8 cellular contexts compared by ENCODE assay signal in the genomic region with DNA sequence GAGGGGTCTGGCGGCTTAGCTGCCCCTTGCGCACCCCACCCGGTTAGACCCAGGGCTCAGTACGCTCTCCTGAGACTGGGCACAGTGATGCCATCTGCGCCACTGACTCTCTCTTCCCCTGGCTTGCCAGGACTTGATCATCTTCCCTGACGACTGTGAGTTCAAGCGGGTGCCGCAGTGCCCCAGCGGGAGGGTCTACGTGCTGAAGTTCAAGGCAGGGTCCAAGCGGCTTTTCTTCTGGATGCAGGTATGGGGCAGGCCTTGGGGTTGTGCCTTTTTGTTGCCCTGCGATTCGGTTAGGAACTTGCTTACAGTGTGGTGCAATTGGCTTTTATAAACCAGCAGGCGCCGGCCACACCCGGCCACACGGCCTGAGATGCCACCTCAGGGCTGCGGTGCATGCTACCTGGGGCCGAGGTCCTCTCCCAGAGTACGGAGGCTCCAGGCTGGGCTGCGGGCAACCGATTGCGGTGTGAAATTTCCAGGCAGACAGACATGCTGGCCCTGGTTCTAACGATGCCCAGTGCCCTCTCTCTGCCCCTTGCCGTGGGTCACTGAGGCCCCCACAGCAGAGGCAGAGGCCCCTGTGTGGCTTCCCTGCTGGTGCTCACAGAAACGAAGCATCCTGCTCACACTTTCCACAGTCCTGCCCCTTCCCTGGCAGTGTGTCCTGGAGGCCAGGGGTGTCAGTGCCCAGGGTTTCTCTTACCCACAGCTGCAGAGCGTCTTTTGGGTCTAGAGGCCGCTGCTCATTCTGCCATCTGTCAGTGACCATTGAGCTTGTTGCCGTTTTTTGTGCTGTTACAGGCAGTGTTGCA. TPM values are rescaled to one million over a fixed set of nuclear protein-coding genes. Genes with fewer than 3 reads are reported as not detected.
DNase-seq lines count a peak whose midpoint lies in the region; ATAC-seq and TF ChIP-seq lines count a peak whose summit lies in the region.

No MANE protein-coding gene starts in this region.

- no peak overlapping the region for H3K9ac ChIP-seq in fibroblast of lung (ENCODE audit: insufficient read depth, low read length)

- no peak for ATAC-seq in psoas muscle
- ATAC-seq in GM18873 (IDR thresholded peaks at IDR 0.05; ENCODE audit: low FRiP score, unreplicated experiment), result no peak
- ATAC-seq in GM19455 (IDR thresholded peaks at IDR 0.05; ENCODE audit: unreplicated experiment), result no peak

- intact Hi-C loops in psoas muscle (cut with DNase I), result loop anchor here (5.0 to 10.0 kb wide), 3 partner anchors 48 to 190 kb away; no protein-coding TSS in a partner anchor

- no peak overlapping the region for H3K27ac ChIP-seq in SJCRH30
- H3K27ac ChIP-seq in fibroblast of lung (ENCODE audit: insufficient read depth, low read length), result peak overlapping the region; percentile 86
- peak overlapping the region; percentile 99 for H3K27ac ChIP-seq in psoas muscle

- TF ChIP-seq CTCF in GM12864 (IDR thresholded peaks at IDR 0.05; ENCODE audit: low read depth, low read length, missing control alignments) (no peak), fibroblast of lung (conservative IDR thresholded peaks at IDR 0.05 in 1 of 2, IDR thresholded peaks at IDR 0.05 in 1 of 2; ENCODE audit: low read depth in 1 of 2, low read length in 2 of 2) (no peak), psoas muscle (IDR thresholded peaks at IDR 0.05) (no peak)

- peaks cover 3% of the 10 kb centered on the region for H4K20me1 ChIP-seq in fibroblast of lung (ENCODE audit: control insufficient read depth, extremely low read depth, insufficient read depth, low read length)

- H3K9me3 ChIP-seq in SJCRH30 (replicated peaks) (no peaks in the 10 kb centered on the region), fibroblast of lung (ENCODE audit: control insufficient read depth, insufficient read depth, low read depth, low read length) (no peaks in the 10 kb centered on the region), psoas muscle (no peaks in the 10 kb centered on the region)

- no peak overlapping the region for H2AFZ ChIP-seq in fibroblast of lung (ENCODE audit: low read length)

- peak overlapping the region; percentile 73 for H3K4me2 ChIP-seq in fibroblast of lung (ENCODE audit: extremely low read depth, insufficient read depth, low read length)

- H3K79me2 ChIP-seq in fibroblast of lung (ENCODE audit: control insufficient read depth, insufficient read depth, low read length), result peaks cover 37% of the 10 kb centered on the region

- no peaks in the 10 kb centered on the region for H3K27me3 ChIP-seq in SJCRH30
- H3K27me3 ChIP-seq in fibroblast of lung (ENCODE audit: control insufficient read depth, insufficient read depth, low read length), result no peaks in the 10 kb centered on the region
- no peaks in the 10 kb centered on the region for H3K27me3 ChIP-seq in psoas muscle (ENCODE audit: insufficient read depth in 3 of 3, low read length in 2 of 3)

- DNase-seq in GM12864 (ENCODE audit: low read depth) (no peak), SJCRH30 (no peak), fibroblast of lung (ENCODE audit: low read depth in 2 of 2) (no peak), psoas muscle (no peak), hypothalamus (lab: John Stamatoyannopoulos, UW) (no peak), NCI-H748 treated with DMSO at 0.1 percent for 48 hours (lab: John Stamatoyannopoulos, UW) (no peak)

- peaks cover 7% of the 10 kb centered on the region for H3K4me1 ChIP-seq in SJCRH30
- peaks cover 4% of the 10 kb centered on the region for H3K4me1 ChIP-seq in fibroblast of lung (ENCODE audit: control insufficient read depth, extremely low read depth, insufficient read depth, low read length)
- H3K4me1 ChIP-seq in psoas muscle, result peaks cover 41% of the 10 kb centered on the region

- WGBS in psoas muscle, 3 donors, result 75 to 78% (median 76%) methylated on average over 29 of the region's 29 CpGs

- H3K4me3 ChIP-seq in GM12864 (ENCODE audit: low read depth, low read length), result peak overlapping the region; percentile 76
- H3K4me3 ChIP-seq in SJCRH30, result peak overlapping the region; percentile 91
- peak overlapping the region; percentile 76 to 92 (median 88) for H3K4me3 ChIP-seq in fibroblast of lung (replicated peaks in 1 of 4; ENCODE audit: control extremely low read depth in 1 of 4, insufficient read depth in 1 of 4, low read depth in 3 of 4, low read length in 4 of 4)
- H3K4me3 ChIP-seq in psoas muscle, result peak overlapping the region; percentile 84

- H3K36me3 ChIP-seq in SJCRH30, result peaks cover 59% of the 10 kb centered on the region
- H3K36me3 ChIP-seq in fibroblast of lung (ENCODE audit: control insufficient read depth, insufficient read depth, low read length), result peaks cover 31% of the 10 kb centered on the region
- H3K36me3 ChIP-seq in psoas muscle (ENCODE audit: insufficient read depth in 1 of 2, low read depth in 1 of 2), result peaks cover 3 to 60% of the 10 kb centered on the region in 2 donors

RNA-seq across cellular contexts. Expression of a gene that starts 1.7 kb away (rescaled TPM):
- total RNA-seq in SJCRH30 (2014; rRNA removed; shearing (Covaris generic)), result 160 and 174 TPM in 2 replicates
- total RNA-seq in fibroblast of lung (61.1 and 71.3 TPM in 2 replicates), psoas muscle (100 to 1,000 TPM; 142 to 280 (median 238) TPM)
- polyA plus RNA-seq in fibroblast of lung (41.2 and 67.1 TPM in 2 replicates), psoas muscle (100 to 1,000 TPM; 355 to 603 (median 460) TPM)
- polyA plus RNA-seq in fibroblast of lung (2012), result 93.7 and 155 TPM in 2 replicates
- polyA minus RNA-seq in fibroblast of lung (ENCODE audit: low replicate concordance), result 37.3 and 44.1 TPM in 2 replicates
